ENCODE assay signal across 24 cellular contexts in the genomic region with DNA sequence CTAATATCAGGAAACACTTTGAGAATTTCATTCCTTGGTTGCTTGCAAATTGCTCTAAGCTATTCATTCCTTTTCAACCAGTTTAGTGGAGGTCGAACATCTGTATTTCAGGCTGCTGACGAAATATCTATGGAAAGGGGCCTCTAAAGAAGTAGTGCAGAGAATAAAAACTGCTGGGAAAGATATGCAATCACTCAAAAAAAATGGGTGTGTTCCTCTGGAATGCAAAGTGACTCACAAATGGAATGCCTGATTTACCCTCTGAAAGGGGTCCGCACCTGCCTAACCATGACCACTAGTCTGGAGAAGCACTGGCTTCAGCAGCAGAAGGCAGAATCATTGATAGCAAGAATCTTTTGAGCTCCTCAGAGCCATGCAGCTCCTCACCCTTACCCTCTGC.
DNase-seq lines count a peak whose midpoint lies in the region; ATAC-seq and TF ChIP-seq lines count a peak whose summit lies in the region.
"Had no signal": no experiment of that assay in that cellular context is flagged by ENCODE, and none has a peak within 500 bp of the region (broad histone marks: within the 10 kb centered on the region; RNA-seq: fewer than 3 reads in every experiment).

No MANE protein-coding gene starts in this region.

- H3K56ac ChIP-seq in mesendoderm (ENCODE audit: low read length), result no peak overlapping the region

- DNase-seq in MCF 10A (ENCODE audit: unreplicated experiment) (peak; percentile 23), mammary epithelial cell (no peak), endodermal cell (peak; percentile 53), mesendoderm (peak; percentile 71), DMS153 treated with DMSO at 0.1 percent for 48 hours (lab: John Stamatoyannopoulos, UW; ENCODE audit: unreplicated experiment) (no peak), SKM-1 (lab: John Stamatoyannopoulos, UW; ENCODE audit: unreplicated experiment) (no peak)
- DNase-seq in stimulated activated naive CD8-positive, alpha-beta T cell treated with anti-CD3 and anti-CD28 coated beads, Interleukin-15, amount 100 ng/mL, for 72 hours, result no peak
- DNase-seq: activated CD8-positive, alpha-beta T cell treated with anti-CD3 and anti-CD28 coated beads for 36 hours; activated T-cell treated with anti-CD3 and anti-CD28 coated beads, Interleukin-2, amount 50 U/mL, for 4 hours; effector CD8-positive, alpha-beta T cell; left ventricle myocardium superior; naive B cell; NCI-H2029; NCI-H510A; stimulated activated CD4-positive, alpha-beta T cell treated with anti-CD3 and anti-CD28 coated beads, Interleukin-4, amount 100 ng/mL, for 4 hours; stimulated activated CD8-positive, alpha-beta memory T cell treated with anti-CD3 and anti-CD28 coated beads, Interleukin-4, amount 100 ng/mL, for 48 hours; T-helper 1 cell had no signal

- no TSS peak for BruUV-seq in MCF 10A (replicated peaks; lab: Mats Ljungman, UMichigan)
- BruUV-seq in mammary epithelial cell (replicated peaks; lab: Mats Ljungman, UMichigan), result no TSS peak

- H4K20me1 ChIP-seq in mammary epithelial cell (ENCODE audit: insufficient read depth, low read length), result no peaks in the 10 kb centered on the region
- H4K20me1 ChIP-seq: BLaER1 had no signal

- 91% methylated on average over 3 of the region's 3 CpGs for WGBS in mammary epithelial cell (ENCODE audit: low coverage, missing lambda C conversion rate)
- 88 to 90% methylated on average over 3 of the region's 3 CpGs for WGBS in endodermal cell (ENCODE audit: insufficient coverage in 1 of 2, insufficient read length in 1 of 2), 2 experiments
- WGBS in mesendoderm (ENCODE audit: extremely low coverage, insufficient coverage, low lambda C conversion rate), result no CpG with 5 or more reads among the region's 3 CpGs

- no peaks in the 10 kb centered on the region for H3K27me3 Mint-ChIP-seq in MCF 10A (ENCODE audit: insufficient read depth, unreplicated experiment)
- no peaks in the 10 kb centered on the region for H3K27me3 Mint-ChIP-seq in endodermal cell (ENCODE audit: insufficient read depth)
- no peaks in the 10 kb centered on the region for H3K27me3 Mint-ChIP-seq in stimulated activated naive CD8-positive, alpha-beta T cell treated with anti-CD3 and anti-CD28 coated beads, Interleukin-15, amount 100 ng/mL, for 72 hours
- H3K27me3 Mint-ChIP-seq: activated CD8-positive, alpha-beta T cell treated with anti-CD3 and anti-CD28 coated beads for 36 hours; activated naive CD8-positive, alpha-beta T cell; naive B cell had no signal

- H3K9me3 ChIP-seq in mammary epithelial cell (replicated peaks; ENCODE audit: insufficient read depth, low read length) (no peaks in the 10 kb centered on the region), endodermal cell (ENCODE audit: control insufficient read depth, low read length) (no peaks in the 10 kb centered on the region)

- H3K27me3 ChIP-seq in mammary epithelial cell (ENCODE audit: insufficient read depth, low read length) (no peaks in the 10 kb centered on the region), endodermal cell (ENCODE audit: control insufficient read depth, insufficient read depth, low read length, poor library complexity, severe bottlenecking) (no peaks in the 10 kb centered on the region), mesendoderm (ENCODE audit: insufficient read depth, low read length, poor library complexity) (no peaks in the 10 kb centered on the region)
- H3K27me3 ChIP-seq: BLaER1 had no signal

- TF ChIP-seq CTCF in MCF 10A (IDR thresholded peaks at IDR 0.05; ENCODE audit: unreplicated experiment), result no peak
- TF ChIP-seq CTCF in mammary epithelial cell (conservative IDR thresholded peaks at IDR 0.05 in 1 of 2, IDR thresholded peaks at IDR 0.05 in 1 of 2; ENCODE audit: extremely low read depth in 1 of 2, insufficient read depth in 1 of 2, low read depth in 1 of 2, low read length in 2 of 2), result no peak
- no peak for TF ChIP-seq CTCF in endodermal cell (conservative IDR thresholded peaks at IDR 0.05)

- H3K4me3 ChIP-seq in mammary epithelial cell (replicated peaks in 1 of 3; ENCODE audit: insufficient read depth in 1 of 3, low read depth in 2 of 3, low read length in 3 of 3), result no peak overlapping the region
- H3K4me3 ChIP-seq in endodermal cell (ENCODE audit: low read length), result no peak overlapping the region
- no peak overlapping the region for H3K4me3 ChIP-seq in mesendoderm (ENCODE audit: low read length)
- H3K4me3 ChIP-seq: BLaER1, skin epidermis had no signal

- dilution Hi-C loops in mammary epithelial cell (cut with HindIII; ENCODE audit: low sequenced_read_pairs), result no loop called here

- H3K4ac ChIP-seq in mesendoderm (ENCODE audit: low read depth, low read length), result no peak overlapping the region

- in situ Hi-C loops in mammary epithelial cell (cut with MboI; ENCODE audit: low sequenced_read_pairs in 2 of 2), result no loop called here

- no peak overlapping the region for H2BK120ac ChIP-seq in mesendoderm (ENCODE audit: low read depth, low read length)

- H2AK5ac ChIP-seq in mesendoderm (ENCODE audit: low read length), result no peak overlapping the region

- no peaks in the 10 kb centered on the region for H3K36me3 Mint-ChIP-seq in MCF 10A (ENCODE audit: insufficient read depth, unreplicated experiment)
- no peaks in the 10 kb centered on the region for H3K36me3 Mint-ChIP-seq in endodermal cell (ENCODE audit: low read depth)
- H3K36me3 Mint-ChIP-seq: activated naive CD8-positive, alpha-beta T cell; naive B cell had no signal

- H3K27ac Mint-ChIP-seq in MCF 10A (ENCODE audit: low read depth, unreplicated experiment) (peak overlapping the region; percentile 78), endodermal cell (no peak overlapping the region)
- H3K27ac Mint-ChIP-seq in stimulated activated naive CD8-positive, alpha-beta T cell treated with anti-CD3 and anti-CD28 coated beads, Interleukin-15, amount 100 ng/mL, for 72 hours, result no peak overlapping the region
- H3K27ac Mint-ChIP-seq: activated CD8-positive, alpha-beta T cell treated with anti-CD3 and anti-CD28 coated beads for 36 hours; activated naive CD8-positive, alpha-beta T cell; naive B cell had no signal

- H3K18ac ChIP-seq in mesendoderm (ENCODE audit: low read length), result no peak overlapping the region

- H3K9me3 Mint-ChIP-seq in MCF 10A (ENCODE audit: unreplicated experiment) (no peaks in the 10 kb centered on the region), endodermal cell (no peaks in the 10 kb centered on the region)
- no peaks in the 10 kb centered on the region for H3K9me3 Mint-ChIP-seq in stimulated activated naive CD8-positive, alpha-beta T cell treated with anti-CD3 and anti-CD28 coated beads, Interleukin-15, amount 100 ng/mL, for 72 hours
- H3K9me3 Mint-ChIP-seq: activated CD8-positive, alpha-beta T cell treated with anti-CD3 and anti-CD28 coated beads for 36 hours; activated T-cell treated with anti-CD3 and anti-CD28 coated beads, Interleukin-2, amount 50 U/mL, for 4 hours had no signal

- POLR2A ChIA-PET in MCF 10A (lab: Yijun Ruan, JAX), result interaction anchor here (1.3 kb wide), 1 partner anchor 19 kb away, joined by 5 read pairs; no protein-coding TSS in a partner anchor

- no peak overlapping the region for H4K5ac ChIP-seq in mesendoderm (ENCODE audit: low read length)

- H3K4me1 ChIP-seq in mammary epithelial cell (ENCODE audit: insufficient read depth, low read length) (no peaks in the 10 kb centered on the region), endodermal cell (ENCODE audit: control insufficient read depth, insufficient read depth, low read length) (peaks cover 5% of the 10 kb centered on the region), mesendoderm (ENCODE audit: control insufficient read depth, low read depth, low read length) (no peaks in the 10 kb centered on the region)
- H3K4me1 ChIP-seq: parathyroid adenoma had no signal

- intact Hi-C loops in MCF 10A (cut with micrococcal nuclease), result loop anchor here (5.0 kb wide), 1 partner anchor 122 kb away; no protein-coding TSS in a partner anchor
- intact Hi-C loops in mammary epithelial cell (cut with micrococcal nuclease), result no loop called here

- H3K4me1 Mint-ChIP-seq in MCF 10A (ENCODE audit: insufficient read depth, unreplicated experiment), result peaks cover 24% of the 10 kb centered on the region
- peaks cover 32% of the 10 kb centered on the region for H3K4me1 Mint-ChIP-seq in endodermal cell
- no peaks in the 10 kb centered on the region for H3K4me1 Mint-ChIP-seq in stimulated activated naive CD8-positive, alpha-beta T cell treated with anti-CD3 and anti-CD28 coated beads, Interleukin-15, amount 100 ng/mL, for 72 hours

- H2AFZ ChIP-seq in mammary epithelial cell (ENCODE audit: low read depth, low read length), result no peak overlapping the region
- H2AFZ ChIP-seq: parathyroid adenoma had no signal

- no peak overlapping the region for H2BK5ac ChIP-seq in mesendoderm (ENCODE audit: low read length)

- CTCF ChIA-PET in MCF 10A (lab: Yijun Ruan, JAX), result no interaction called here
- CTCF ChIA-PET in mammary epithelial cell (lab: Charles Lee; ENCODE audit: low non-redundant PET), result no interaction called here

- no peaks in the 10 kb centered on the region for H3K36me3 ChIP-seq in mammary epithelial cell (ENCODE audit: insufficient read depth, low read length)
- H3K36me3 ChIP-seq in endodermal cell (ENCODE audit: control insufficient read depth, insufficient read depth, low read length), result no peaks in the 10 kb centered on the region
- H3K36me3 ChIP-seq in mesendoderm (ENCODE audit: control insufficient read depth, insufficient read depth, low read length), result no peaks in the 10 kb centered on the region
- H3K36me3 ChIP-seq: BLaER1 had no signal

- no peak overlapping the region for H3K23ac ChIP-seq in mesendoderm (ENCODE audit: low read length)

- H3K4me2 ChIP-seq in mammary epithelial cell (ENCODE audit: insufficient read depth, low read depth, low read length), result no peak overlapping the region
- H3K4me2 ChIP-seq in mesendoderm (ENCODE audit: low read length), result no peak overlapping the region
- H3K4me2 ChIP-seq: BLaER1 had no signal

- H3K9ac ChIP-seq in mammary epithelial cell (ENCODE audit: insufficient read depth, low read length) (no peak overlapping the region), endodermal cell (ENCODE audit: extremely low read depth, low read length, poor library complexity, severe bottlenecking) (no peak overlapping the region), mesendoderm (ENCODE audit: low read length) (no peak overlapping the region)
- H3K9ac ChIP-seq: BLaER1, parathyroid adenoma had no signal

- H3K27ac ChIP-seq in mammary epithelial cell (ENCODE audit: insufficient read depth, low read depth, low read length) (no peak overlapping the region), endodermal cell (ENCODE audit: low read depth, low read length) (no peak overlapping the region), mesendoderm (ENCODE audit: low read depth, low read length) (no peak overlapping the region)
- H3K27ac ChIP-seq: 22Rv1, BLaER1, parathyroid adenoma, skin epidermis, VCaP had no signal

- H3K4me3 Mint-ChIP-seq in MCF 10A (ENCODE audit: unreplicated experiment) (peak overlapping the region; percentile 3), endodermal cell (no peak overlapping the region)
- no peak overlapping the region for H3K4me3 Mint-ChIP-seq in stimulated activated naive CD8-positive, alpha-beta T cell treated with anti-CD3 and anti-CD28 coated beads, Interleukin-15, amount 100 ng/mL, for 72 hours
- H3K4me3 Mint-ChIP-seq: activated CD8-positive, alpha-beta T cell treated with anti-CD3 and anti-CD28 coated beads for 36 hours; activated naive CD8-positive, alpha-beta T cell; activated T-cell treated with anti-CD3 and anti-CD28 coated beads, Interleukin-2, amount 50 U/mL, for 4 hours; naive B cell had no signal

- no peak overlapping the region for H2BK15ac ChIP-seq in mesendoderm (replicated peaks; ENCODE audit: low read depth)

- no peak for ATAC-seq in GM21526 (IDR thresholded peaks at IDR 0.05; ENCODE audit: low FRiP score, unreplicated experiment)
- ATAC-seq in stimulated activated naive CD8-positive, alpha-beta T cell treated with anti-CD3 and anti-CD28 coated beads, Interleukin-15, amount 100 ng/mL, for 72 hours, result no peak
- ATAC-seq: activated CD8-positive, alpha-beta T cell treated with anti-CD3 and anti-CD28 coated beads for 36 hours; activated T-cell treated with anti-CD3 and anti-CD28 coated beads, Interleukin-2, amount 50 U/mL, for 4 hours; left ventricle myocardium superior had no signal

- H4K8ac ChIP-seq in mesendoderm (ENCODE audit: low read depth, low read length), result no peak overlapping the region

- H3K79me2 ChIP-seq in mammary epithelial cell (ENCODE audit: insufficient read depth, low read length) (no peaks in the 10 kb centered on the region), mesendoderm (ENCODE audit: control insufficient read depth, insufficient read depth, low read length) (no peaks in the 10 kb centered on the region)
- H3K79me2 ChIP-seq: parathyroid adenoma had no signal

- H3K79me1 ChIP-seq in mesendoderm (ENCODE audit: low read length), result no peaks in the 10 kb centered on the region

Comparison
In these comparisons a context has a peak if more than half of its experiments do, and no peak if none do; other contexts are left out.
1. DNase-seq: peak in MCF 10A (single experiment), endodermal cell (single experiment) and mesendoderm (single experiment); none in mammary epithelial cell (single experiment), DMS153 treated with DMSO at 0.1 percent for 48 hours (single experiment), SKM-1 (single experiment) and stimulated activated naive CD8-positive, alpha-beta T cell treated with anti-CD3 and anti-CD28 coated beads, Interleukin-15, amount 100 ng/mL, for 72 hours (0 of 2).